In the genomic region with DNA sequence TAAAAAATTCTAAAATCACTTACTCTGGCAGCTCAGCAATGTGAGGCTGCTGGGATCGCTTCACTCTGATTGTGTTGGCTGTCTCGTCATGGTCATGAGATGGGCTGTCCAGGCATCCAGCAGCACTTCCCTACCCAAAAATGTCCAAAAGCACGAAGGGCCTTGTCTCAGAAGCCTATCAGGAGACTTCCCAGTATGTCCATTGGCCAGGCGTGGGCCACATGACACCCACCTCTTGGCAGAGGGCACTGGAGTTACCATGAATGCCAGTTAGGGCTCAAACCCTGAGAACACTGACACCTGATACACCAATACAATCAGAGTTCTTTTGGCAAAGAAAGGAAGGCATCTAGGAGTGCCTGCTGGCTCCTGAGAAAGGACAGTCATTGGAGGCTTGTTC, we compare ENCODE assay signal across 14 cellular contexts. TPM values are rescaled to one million over a fixed set of nuclear protein-coding genes. Genes with fewer than 3 reads are reported as not detected.
"Had no signal": no experiment of that assay in that cellular context is flagged by ENCODE, and none has a peak within 500 bp of the region (broad histone marks: within the 10 kb centered on the region; RNA-seq: fewer than 3 reads in every experiment).

No MANE protein-coding gene starts in this region.

- H3K4me3 ChIP-seq: coronary artery, stomach, thoracic aorta had no signal

- H3K36me3 ChIP-seq: stomach, thoracic aorta had no signal

- H3K27ac ChIP-seq: coronary artery, stomach had no signal

- ATAC-seq: activated CD8-positive, alpha-beta T cell treated with anti-CD3 and anti-CD28 coated beads, Interleukin-2, amount 10 ng/mL, durations not matched to agents 7 days and 5 days; activated naive CD8-positive, alpha-beta T cell treated with anti-CD3 and anti-CD28 coated beads, Interleukin-2, amount 50 U/mL, for 24 hours; T-cell had no signal

- H3K9me3 Mint-ChIP-seq: activated T-helper 1 cell treated with anti-CD3 and anti-CD28 coated beads, Interleukin-12 subunit alpha, Interleukin-12 subunit beta, Interleukin-2, Interleukin-4 antibody, amounts not matched to agents 30 ng/mL and 10 ng/mL and 1 ng/mL, durations not matched to agents 14 hours and 24 hours and 36 hours; memory B cell; nephron progenitor cell had no signal

- H3K36me3 Mint-ChIP-seq: memory B cell, T-cell had no signal

- H3K27ac Mint-ChIP-seq: activated CD8-positive, alpha-beta T cell treated with anti-CD3 and anti-CD28 coated beads, Interleukin-2, amount 10 ng/mL, durations not matched to agents 7 days and 5 days; activated naive CD8-positive, alpha-beta T cell treated with anti-CD3 and anti-CD28 coated beads, Interleukin-2, amount 50 U/mL, for 24 hours; activated T-helper 1 cell treated with anti-CD3 and anti-CD28 coated beads, Interleukin-12 subunit alpha, Interleukin-12 subunit beta, Interleukin-2, Interleukin-4 antibody, amounts not matched to agents 30 ng/mL and 10 ng/mL and 1 ng/mL, durations not matched to agents 14 hours and 24 hours and 36 hours; memory B cell; T-cell had no signal

- H3K4me1 Mint-ChIP-seq: activated naive CD8-positive, alpha-beta T cell treated with anti-CD3 and anti-CD28 coated beads, Interleukin-2, amount 50 U/mL, for 24 hours; memory B cell had no signal

- H3K27me3 ChIP-seq: stomach had no signal

- H3K9me3 ChIP-seq: stomach, thoracic aorta had no signal

- H3K4me1 ChIP-seq: stomach had no signal

- H3K4me3 Mint-ChIP-seq: activated CD8-positive, alpha-beta T cell treated with anti-CD3 and anti-CD28 coated beads, Interleukin-2, amount 10 ng/mL, durations not matched to agents 7 days and 5 days; activated naive CD8-positive, alpha-beta T cell treated with anti-CD3 and anti-CD28 coated beads, Interleukin-2, amount 50 U/mL, for 24 hours; activated T-helper 1 cell treated with anti-CD3 and anti-CD28 coated beads, Interleukin-12 subunit alpha, Interleukin-12 subunit beta, Interleukin-2, Interleukin-4 antibody, amounts not matched to agents 30 ng/mL and 10 ng/mL and 1 ng/mL, durations not matched to agents 14 hours and 24 hours and 36 hours; memory B cell; nephron progenitor cell; T-cell had no signal

- DNase-seq: activated CD4-positive, alpha-beta T cell treated with anti-CD3 and anti-CD28 coated beads for 48 hours; activated CD8-positive, alpha-beta memory T cell treated with anti-CD3 and anti-CD28 coated beads, Interleukin-2, amount 50 U/mL, for 48 hours; activated CD8-positive, alpha-beta T cell treated with anti-CD3 and anti-CD28 coated beads, Interleukin-2, amount 10 ng/mL, durations not matched to agents 7 days and 5 days; activated naive CD4-positive, alpha-beta T cell treated with Interleukin-2 at 50 U/mL for 16 hours; activated naive CD8-positive, alpha-beta T cell treated with anti-CD3 and anti-CD28 coated beads, Interleukin-2, amount 50 U/mL, for 24 hours; effector memory CD4-positive, alpha-beta T cell; nephron progenitor cell; small intestine; stomach; T-cell had no signal

RNA-seq across cellular contexts. Expression of gene GLI3, which starts 27.0 kb away (rescaled TPM):
- total RNA-seq: activated CD8-positive, alpha-beta T cell treated with anti-CD3 and anti-CD28 coated beads, Interleukin-2, amount 10 ng/mL, durations not matched to agents 7 days and 5 days; activated T-helper 1 cell treated with anti-CD3 and anti-CD28 coated beads, Interleukin-12 subunit alpha, Interleukin-12 subunit beta, Interleukin-2, Interleukin-4 antibody, amounts not matched to agents 30 ng/mL and 10 ng/mL and 1 ng/mL, durations not matched to agents 14 hours and 24 hours and 36 hours had no signal
